ENCODE assay signal across 11 cellular contexts in genomic region chr12:26863515-26863914, GRCh38. TPM values are rescaled to one million over a fixed set of nuclear protein-coding genes. Genes with fewer than 3 reads are reported as not detected.
DNase-seq lines count a peak whose midpoint lies in the region; FAIRE-seq and TF ChIP-seq lines count a peak whose summit lies in the region.
"Had no signal": no experiment of that assay in that cellular context is flagged by ENCODE, and none has a peak within 500 bp of the region (broad histone marks: within the 10 kb centered on the region; RNA-seq: fewer than 3 reads in every experiment).

No MANE protein-coding gene starts in this region.

- FAIRE-seq in H54 (lab: Jason Lieb, UNC), result no peak

- in situ Hi-C loops in GM13976 (cut with MboI; ENCODE audit: low sequenced_read_pairs, unreplicated experiment), result loop anchor here (25.0 kb wide), 1 partner anchor 751 kb away; no protein-coding TSS in a partner anchor

- DNase-seq in AG04450 (ENCODE audit: low read depth, low spot score), result no peak
- DNase-seq in GM13976 (ENCODE audit: low spot score), result no peak
- DNase-seq in NCI-H82 treated with DMSO at 0.1 percent for 48 hours (lab: John Stamatoyannopoulos, UW; ENCODE audit: unreplicated experiment), result peak; percentile 16
- DNase-seq in epithelial cell of esophagus (ENCODE audit: low read depth), result peak; percentile 26
- DNase-seq in H54 (ENCODE audit: insufficient read length, low spot score), result no peak
- DNase-seq in cerebellar cortex (ENCODE audit: low spot score), result no peak
- DNase-seq in effector CD4-positive, alpha-beta T cell, result no peak
- no peak for DNase-seq in T-helper 9 cell
- DNase-seq: left lung, T-helper 1 cell had no signal

- POLR2A ChIA-PET in AG04450 (lab: Yijun Ruan, JAX), result no interaction called here

- no peak for TF ChIP-seq POLR2A in H54 (IDR thresholded peaks at IDR 0.05; ENCODE audit: low read depth, low read length)

- H3K27me3 ChIP-seq in AG04450 (ENCODE audit: control insufficient read depth, insufficient read depth, low read length), result peaks cover 2% of the 10 kb centered on the region
- H3K27me3 ChIP-seq: left lung had no signal

- CTCF ChIA-PET in AG04450 (lab: Charles Lee), result interaction anchor here (0.6 to 2.0 kb wide), 3 partner anchors 21 to 442 kb away, joined by 3 to 13 read pairs (median 4); no protein-coding TSS in a partner anchor

- H3K4me3 ChIP-seq in AG04450 (ENCODE audit: low read depth, low read length) (no peak overlapping the region), epithelial cell of esophagus (ENCODE audit: low read length) (no peak overlapping the region)
- H3K4me3 ChIP-seq: left lung had no signal

- H3K9me3 ChIP-seq in AG04450 (ENCODE audit: control insufficient read depth, insufficient read depth, low read length), result no peaks in the 10 kb centered on the region
- H3K9me3 ChIP-seq: left lung had no signal

- H3K27ac ChIP-seq in AG04450 (ENCODE audit: low read depth, low read length), result no peak overlapping the region
- H3K27ac ChIP-seq: epithelial cell of prostate, left lung had no signal

- TF ChIP-seq CTCF in AG04450 (IDR thresholded peaks at IDR 0.05; ENCODE audit: low read depth, low read length) (peak; percentile 45), GM13976 (IDR thresholded peaks at IDR 0.05; ENCODE audit: borderline replicate concordance, control extremely low read depth, extremely low read depth, insufficient read depth, missing control alignments) (peak; percentile 19), epithelial cell of esophagus (IDR thresholded peaks at IDR 0.05; ENCODE audit: insufficient read depth, low read depth, low read length, missing control alignments) (peak; percentile 48)

RNA-seq across cellular contexts. Expression of gene ITPR2, which starts 30.5 kb away (rescaled TPM):
- 3.4 and 4.1 TPM in 2 replicates for polyA plus RNA-seq in AG04450 (2011; rRNA removed)
- polyA minus RNA-seq in AG04450 (2011; rRNA and poly(A)+ RNA removed), result 10.4 and 10.9 TPM in 2 replicates

Comparison
In these comparisons a context has a peak if more than half of its experiments do, and no peak if none do; other contexts are left out.
1. DNase-seq: peak in NCI-H82 treated with DMSO at 0.1 percent for 48 hours (single experiment) and epithelial cell of esophagus (single experiment); none in AG04450 (single experiment), GM13976 (single experiment), H54 (single experiment), cerebellar cortex (single experiment), effector CD4-positive, alpha-beta T cell (single experiment) and T-helper 9 cell (single experiment).
2. Peak in every context shown above with its lines, with median percentiles within 50 percentile points of each other: CTCF ChIP-seq.